In the genomic region with DNA sequence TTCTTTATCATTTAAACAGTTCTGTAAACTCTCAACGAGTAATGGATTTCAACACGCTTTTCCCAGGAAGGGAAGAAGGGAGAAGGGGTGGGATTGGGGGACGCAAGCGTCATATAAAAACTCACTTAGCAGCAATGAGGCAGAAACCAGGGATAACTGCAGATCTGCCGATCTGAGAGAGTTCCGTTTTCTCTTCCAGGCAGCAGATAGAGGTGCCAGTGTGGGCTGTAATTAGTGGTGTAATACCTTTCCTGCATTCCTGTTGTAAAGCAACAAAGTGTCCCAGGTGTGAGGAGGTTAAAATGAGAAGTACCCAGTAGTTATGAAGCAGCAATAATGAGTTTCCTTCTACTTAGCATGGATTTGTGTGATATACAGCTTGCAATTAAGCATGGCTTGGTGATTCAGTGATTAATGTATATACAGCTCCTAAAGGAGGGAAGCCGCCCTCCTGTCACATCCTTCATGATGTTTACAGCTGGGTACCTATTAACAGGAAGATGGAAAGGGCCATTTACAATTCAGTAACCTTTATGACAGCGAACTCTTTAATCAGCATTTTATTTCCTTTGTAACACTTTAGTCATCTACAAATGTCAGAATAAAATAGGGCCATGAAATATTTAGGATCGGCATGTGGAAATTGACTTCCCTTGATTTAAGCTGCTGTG, we compare ENCODE assay signal across 18 cellular contexts.
DNase-seq lines count a peak whose midpoint lies in the region; ATAC-seq and TF ChIP-seq lines count a peak whose summit lies in the region.
"Had no signal": no experiment of that assay in that cellular context is flagged by ENCODE, and none has a peak within 500 bp of the region (broad histone marks: within the 10 kb centered on the region; RNA-seq: fewer than 3 reads in every experiment).

No MANE protein-coding gene starts in this region.

- no peak overlapping the region for H2BK15ac ChIP-seq in mesenchymal stem cell (ENCODE audit: low read depth, poor library complexity, severe bottlenecking)

- 91% methylated on average over 9 of the region's 9 CpGs for WGBS in esophagus muscularis mucosa
- WGBS in mesenchymal stem cell, result 73% methylated on average over 9 of the region's 9 CpGs

- DNase-seq in NCI-H1417 (lab: John Stamatoyannopoulos, UW) (peak in 2 of 3 experiments; percentile 41 to 73), NCI-H1417 treated with DMSO at 0.1 percent for 48 hours (lab: John Stamatoyannopoulos, UW) (no peak), NCI-H69 (lab: John Stamatoyannopoulos, UW) (peak; percentile 91), esophagus muscularis mucosa (ENCODE audit: extremely low spot score) (peak; percentile 29), mesenchymal stem cell (no peak)
- DNase-seq: Caco-2; CD8-positive, alpha-beta memory T cell; DMS53; GF-D8; GOT3; H9; HFFc6 had no signal

- no peak overlapping the region for H3K4me3 ChIP-seq in esophagus muscularis mucosa
- H3K4me3 ChIP-seq in neural cell (ENCODE audit: low read length), result peak overlapping the region; percentile 1
- H3K4me3 ChIP-seq in mesenchymal stem cell (ENCODE audit: insufficient read depth in 1 of 2, low read depth in 1 of 2, low read length in 2 of 2), result no peak overlapping the region
- H3K4me3 ChIP-seq: BLaER1 had no signal

- no peaks in the 10 kb centered on the region for H3K79me2 ChIP-seq in neural cell (replicated peaks; ENCODE audit: insufficient read depth, low read length)

- TF ChIP-seq POLR2A in esophagus muscularis mucosa (IDR thresholded peaks at IDR 0.05; ENCODE audit: low read depth), result no peak

- H2BK12ac ChIP-seq in mesenchymal stem cell (ENCODE audit: low read length in 2 of 2), result no peak overlapping the region

- H2BK5ac ChIP-seq in mesenchymal stem cell (ENCODE audit: low read depth, low read length, poor library complexity, severe bottlenecking), result no peak overlapping the region

- H3K9ac ChIP-seq in neural cell (ENCODE audit: low read length) (no peak overlapping the region), mesenchymal stem cell (ENCODE audit: low read length) (no peak overlapping the region)
- H3K9ac ChIP-seq: BLaER1 had no signal

- H3K4me1 ChIP-seq in esophagus muscularis mucosa (peaks cover 3 to 17% (median 15%) of the 10 kb centered on the region in 4 donors), mesenchymal stem cell (ENCODE audit: control insufficient read depth, insufficient read depth, low read depth, low read length) (no peaks in the 10 kb centered on the region)
- H3K4me1 ChIP-seq: BLaER1, Caco-2 had no signal

- H3K36me3 ChIP-seq in esophagus muscularis mucosa, result no peaks in the 10 kb centered on the region
- no peaks in the 10 kb centered on the region for H3K36me3 ChIP-seq in neural cell (ENCODE audit: insufficient read depth, low read length)
- H3K36me3 ChIP-seq in mesenchymal stem cell (ENCODE audit: control insufficient read depth in 1 of 2, insufficient read depth in 2 of 2, low read depth in 1 of 2, low read length in 2 of 2), result no peaks in the 10 kb centered on the region
- H3K36me3 ChIP-seq: BLaER1 had no signal

- H3K4ac ChIP-seq in mesenchymal stem cell (ENCODE audit: low read depth in 1 of 2, low read length in 2 of 2), result no peak overlapping the region

- ATAC-seq in GM21515 (IDR thresholded peaks at IDR 0.05; ENCODE audit: unreplicated experiment) (no peak), HG03025 (IDR thresholded peaks at IDR 0.05; ENCODE audit: low FRiP score, unreplicated experiment) (no peak)

- intact Hi-C loops in esophagus muscularis mucosa (cut with DNase I), result no loop called here

- no peak overlapping the region for H3K4me2 ChIP-seq in neural cell (ENCODE audit: low read length)
- no peak overlapping the region for H3K4me2 ChIP-seq in mesenchymal stem cell (ENCODE audit: low read length, poor library complexity, severe bottlenecking)
- H3K4me2 ChIP-seq: BLaER1 had no signal

- H3K23ac ChIP-seq in mesenchymal stem cell (ENCODE audit: low read length in 2 of 2), result no peak overlapping the region

- H3K18ac ChIP-seq in mesenchymal stem cell (ENCODE audit: low read depth in 1 of 2, low read length in 2 of 2), result no peak overlapping the region

- H3K27ac ChIP-seq in esophagus muscularis mucosa (replicated peaks in 1 of 4) (no peak overlapping the region), neural cell (ENCODE audit: low read length) (peak overlapping the region; percentile 29), mesenchymal stem cell (ENCODE audit: low read length, poor library complexity, severe bottlenecking) (no peak overlapping the region)
- H3K27ac ChIP-seq: 22Rv1, BLaER1, HL-60 had no signal

- H2AK5ac ChIP-seq in mesenchymal stem cell (ENCODE audit: low read length, severe bottlenecking), result no peak overlapping the region

- no peak overlapping the region for H4K91ac ChIP-seq in mesenchymal stem cell (ENCODE audit: low read length)

- TF ChIP-seq EP300 in esophagus muscularis mucosa (IDR thresholded peaks at IDR 0.05) (no peak), neural cell (conservative IDR thresholded peaks at IDR 0.05; ENCODE audit: poor library complexity, severe bottlenecking) (no peak)

- no peak for TF ChIP-seq RAD21 in neural cell (conservative IDR thresholded peaks at IDR 0.05)

- no peaks in the 10 kb centered on the region for H3K79me1 ChIP-seq in mesenchymal stem cell (replicated peaks; ENCODE audit: low read length, poor library complexity, severe bottlenecking)

- H2AFZ ChIP-seq in neural cell (ENCODE audit: low read depth, low read length) (no peak overlapping the region), mesenchymal stem cell (ENCODE audit: low read depth, low read length) (no peak overlapping the region)

- peaks cover 0 to 5% (median 0%) of the 10 kb centered on the region in 4 donors for H3K9me3 ChIP-seq in esophagus muscularis mucosa
- no peaks in the 10 kb centered on the region for H3K9me3 ChIP-seq in neural cell (ENCODE audit: low read length)
- peaks cover 16% of the 10 kb centered on the region for H3K9me3 ChIP-seq in mesenchymal stem cell (ENCODE audit: control insufficient read depth, low read length)
- H3K9me3 ChIP-seq: BLaER1, Caco-2 had no signal

- TF ChIP-seq CTCF in esophagus muscularis mucosa (IDR thresholded peaks at IDR 0.05) (no peak), neural cell (IDR thresholded peaks at IDR 0.05; ENCODE audit: poor library complexity, severe bottlenecking) (no peak)

- peaks cover 3% of the 10 kb centered on the region for H3F3A ChIP-seq in neural cell (ENCODE audit: insufficient read depth, low read length, poor library complexity, severe bottlenecking)

- H3K9me2 ChIP-seq in neural cell (ENCODE audit: insufficient read depth, low read length), result no peaks in the 10 kb centered on the region

- H2BK120ac ChIP-seq in mesenchymal stem cell (ENCODE audit: low read depth, low read length), result no peak overlapping the region

- no peaks in the 10 kb centered on the region for H4K20me1 ChIP-seq in neural cell (ENCODE audit: insufficient read depth)
- H4K20me1 ChIP-seq: BLaER1 had no signal

- no peak overlapping the region for H4K8ac ChIP-seq in mesenchymal stem cell (ENCODE audit: low read length)

- H3K14ac ChIP-seq in mesenchymal stem cell (ENCODE audit: low read length in 2 of 2), result no peak overlapping the region

- H3K27me3 ChIP-seq in esophagus muscularis mucosa (no peaks in the 10 kb centered on the region), neural cell (ENCODE audit: insufficient read depth, low read depth, low read length) (no peaks in the 10 kb centered on the region), mesenchymal stem cell (ENCODE audit: control insufficient read depth in 1 of 2, insufficient read depth in 1 of 2, low read length in 2 of 2) (peaks cover 0 to 12% of the 10 kb centered on the region in 2 experiments)
- H3K27me3 ChIP-seq: BLaER1 had no signal

TF ChIP-seq in neural cell, 6 proteins besides CTCF, POLR2A, EP300 and RAD21:
- TF ChIP-seq SMC3 (conservative IDR thresholded peaks at IDR 0.05; ENCODE audit: poor library complexity) (no peak), MXI1 (conservative IDR thresholded peaks at IDR 0.05; ENCODE audit: poor library complexity, severe bottlenecking) (no peak), POLR2AphosphoS5 (IDR thresholded peaks at IDR 0.05) (peak; percentile 18), EZH2 (IDR thresholded peaks at IDR 0.05; ENCODE audit: borderline replicate concordance, insufficient read depth, low read length, poor library complexity, severe bottlenecking) (no peak), TAF1 (IDR thresholded peaks at IDR 0.05; ENCODE audit: low read depth) (no peak)
- TF ChIP-seq, protein P1, sequence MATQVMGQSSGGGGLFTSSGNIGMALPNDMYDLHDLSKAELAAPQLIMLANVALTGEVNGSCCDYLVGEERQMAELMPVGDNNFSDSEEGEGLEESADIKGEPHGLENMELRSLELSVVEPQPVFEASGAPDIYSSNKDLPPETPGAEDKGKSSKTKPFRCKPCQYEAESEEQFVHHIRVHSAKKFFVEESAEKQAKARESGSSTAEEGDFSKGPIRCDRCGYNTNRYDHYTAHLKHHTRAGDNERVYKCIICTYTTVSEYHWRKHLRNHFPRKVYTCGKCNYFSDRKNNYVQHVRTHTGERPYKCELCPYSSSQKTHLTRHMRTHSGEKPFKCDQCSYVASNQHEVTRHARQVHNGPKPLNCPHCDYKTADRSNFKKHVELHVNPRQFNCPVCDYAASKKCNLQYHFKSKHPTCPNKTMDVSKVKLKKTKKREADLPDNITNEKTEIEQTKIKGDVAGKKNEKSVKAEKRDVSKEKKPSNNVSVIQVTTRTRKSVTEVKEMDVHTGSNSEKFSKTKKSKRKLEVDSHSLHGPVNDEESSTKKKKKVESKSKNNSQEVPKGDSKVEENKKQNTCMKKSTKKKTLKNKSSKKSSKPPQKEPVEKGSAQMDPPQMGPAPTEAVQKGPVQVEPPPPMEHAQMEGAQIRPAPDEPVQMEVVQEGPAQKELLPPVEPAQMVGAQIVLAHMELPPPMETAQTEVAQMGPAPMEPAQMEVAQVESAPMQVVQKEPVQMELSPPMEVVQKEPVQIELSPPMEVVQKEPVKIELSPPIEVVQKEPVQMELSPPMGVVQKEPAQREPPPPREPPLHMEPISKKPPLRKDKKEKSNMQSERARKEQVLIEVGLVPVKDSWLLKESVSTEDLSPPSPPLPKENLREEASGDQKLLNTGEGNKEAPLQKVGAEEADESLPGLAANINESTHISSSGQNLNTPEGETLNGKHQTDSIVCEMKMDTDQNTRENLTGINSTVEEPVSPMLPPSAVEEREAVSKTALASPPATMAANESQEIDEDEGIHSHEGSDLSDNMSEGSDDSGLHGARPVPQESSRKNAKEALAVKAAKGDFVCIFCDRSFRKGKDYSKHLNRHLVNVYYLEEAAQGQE (IDR thresholded peaks at IDR 0.05; ENCODE audit: borderline replicate concordance), result peak; percentile 24
TF ChIP-seq in neural cell: peak in this region for 2.

Comparison
In these comparisons a context has a peak if more than half of its experiments do, and no peak if none do; other contexts are left out.
1. DNase-seq: peak in NCI-H1417 (2 of 3), NCI-H69 (single experiment) and esophagus muscularis mucosa (single experiment); none in NCI-H1417 treated with DMSO at 0.1 percent for 48 hours (single experiment) and mesenchymal stem cell (single experiment).